ENCODE assay signal across 20 cellular contexts in the genomic region with DNA sequence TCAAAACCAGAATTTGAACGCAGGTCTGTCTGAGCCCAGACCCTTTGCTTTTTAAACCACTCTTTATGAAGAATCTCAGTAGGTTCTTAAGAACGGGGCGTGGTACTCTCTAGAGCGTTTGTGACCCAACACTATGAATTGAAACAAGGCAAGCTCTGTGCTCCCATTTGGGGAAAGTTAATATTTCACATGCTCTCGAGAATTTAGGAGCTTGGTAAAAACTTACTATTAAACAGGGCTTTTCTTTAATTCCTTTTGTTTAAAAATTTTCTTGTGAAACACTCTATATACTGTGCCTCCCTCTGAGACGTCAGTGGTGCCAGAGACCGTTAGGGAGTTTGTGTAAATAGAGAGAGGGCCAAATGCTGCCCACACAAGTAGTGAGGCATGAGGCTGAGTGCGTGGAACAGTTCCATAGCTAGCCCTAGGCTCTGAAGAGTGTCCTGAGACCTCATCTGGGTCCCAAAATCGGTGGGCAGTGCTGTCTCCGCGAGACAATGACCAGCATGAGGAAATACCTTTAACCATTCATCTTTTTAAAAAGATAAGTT.
DNase-seq lines count a peak whose midpoint lies in the region; ATAC-seq and TF ChIP-seq lines count a peak whose summit lies in the region.
"Had no signal": no experiment of that assay in that cellular context is flagged by ENCODE, and none has a peak within 500 bp of the region (broad histone marks: within the 10 kb centered on the region; RNA-seq: fewer than 3 reads in every experiment).

No MANE protein-coding gene starts in this region.

- H3K4me1 Mint-ChIP-seq in GM23338 (peaks cover 86% of the 10 kb centered on the region), mesothelial cell of epicardium (peaks cover 84% of the 10 kb centered on the region)
- H3K4me1 Mint-ChIP-seq: CD8-positive, alpha-beta memory T cell had no signal

- H3K4me3 ChIP-seq in GM23338 (no peak overlapping the region), coronary artery (peak overlapping the region; percentile 27), tibial artery (peak overlapping the region; percentile 8 to 27), suprapubic skin (no peak overlapping the region), right lobe of liver (no peak overlapping the region)
- H3K4me3 ChIP-seq: GM12878, Peyer's patch, prostate gland, sigmoid colon had no signal

- WGBS in suprapubic skin: 78% methylated on average over 11 of the region's 11 CpGs
- WGBS in right lobe of liver (ENCODE audit: insufficient coverage, low coverage, low lambda C conversion rate, missing lambda C conversion rate): 54% methylated on average over 10 of the region's 11 CpGs

- H2AFZ ChIP-seq in GM23338: no peak overlapping the region

- H3K27ac Mint-ChIP-seq in GM23338: peak overlapping the region; percentile 56; the same call in 1 of the 2 replicates
- peak overlapping the region; percentile 84 for H3K27ac Mint-ChIP-seq in mesothelial cell of epicardium
- H3K27ac Mint-ChIP-seq: activated CD8-positive, alpha-beta T cell treated with anti-CD3 and anti-CD28 coated beads, Interleukin-2, amount 10 ng/mL, durations not matched to agents 7 days and 5 days; CD8-positive, alpha-beta memory T cell had no signal

- no peak for DNase-seq in GM23338 (ENCODE audit: low spot score)
- no peak for DNase-seq in coronary artery (ENCODE audit: low spot score)
- no peak for DNase-seq in mesothelial cell of epicardium (ENCODE audit: low spot score in 2 of 2, unreplicated experiment in 2 of 2)
- DNase-seq in tibial artery: peak in 1 of 2 donors; percentile 79
- no peak for DNase-seq in suprapubic skin (ENCODE audit: low spot score in 2 of 2)
- no peak for DNase-seq in NCI-H1417 treated with DMSO at 0.1 percent for 48 hours (lab: John Stamatoyannopoulos, UW)
- no peak for DNase-seq in right lobe of liver
- DNase-seq: CD8-positive, alpha-beta memory T cell; DMS153; Kasumi-1; MV-4-11; NCI-H1436 treated with DMSO at 0.1 percent for 48 hours; Peyer's patch; sigmoid colon; stimulated activated CD4-positive, alpha-beta T cell treated with anti-CD3 and anti-CD28 coated beads, Interleukin-4, amount 100 ng/mL, for 24 hours; SW 1271 had no signal

- H3K36me3 Mint-ChIP-seq in GM23338 (ENCODE audit: low read depth) (no peaks in the 10 kb centered on the region), mesothelial cell of epicardium (no peaks in the 10 kb centered on the region)
- H3K36me3 Mint-ChIP-seq: CD8-positive, alpha-beta memory T cell had no signal

- H3K27me3 ChIP-seq in GM23338 (ENCODE audit: insufficient read depth) (no peaks in the 10 kb centered on the region), tibial artery (no peaks in the 10 kb centered on the region), suprapubic skin (no peaks in the 10 kb centered on the region), right lobe of liver (no peaks in the 10 kb centered on the region)
- H3K27me3 ChIP-seq: Peyer's patch, sigmoid colon had no signal

- intact Hi-C loops in tibial artery (cut with DNase I; ENCODE audit: low total_unique reads): loop anchor here (10.0 kb wide), 2 partner anchors 144 to 224 kb away; a partner anchor contains a TSS
- intact Hi-C loops in right lobe of liver (cut with DNase I): no loop called here

- peaks cover 9% of the 10 kb centered on the region for H4K20me1 ChIP-seq in GM23338 (replicated peaks; ENCODE audit: insufficient read depth)

- H3F3A ChIP-seq in GM23338 (replicated peaks; ENCODE audit: low read depth): no peaks in the 10 kb centered on the region

- ATAC-seq in GM23338: no peak
- ATAC-seq in right lobe of liver: no peak
- ATAC-seq in GM21390 (IDR thresholded peaks at IDR 0.05; ENCODE audit: unreplicated experiment): no peak
- ATAC-seq: activated CD8-positive, alpha-beta T cell treated with anti-CD3 and anti-CD28 coated beads, Interleukin-2, amount 10 ng/mL, durations not matched to agents 7 days and 5 days had no signal

- no peak overlapping the region for H3K4me2 ChIP-seq in GM23338

- H3K9me3 Mint-ChIP-seq in GM23338 (no peaks in the 10 kb centered on the region), mesothelial cell of epicardium (no peaks in the 10 kb centered on the region)
- H3K9me3 Mint-ChIP-seq: CD8-positive, alpha-beta memory T cell had no signal

- no peak for TF ChIP-seq POLR2A in suprapubic skin (IDR thresholded peaks at IDR 0.05)
- no peak for TF ChIP-seq POLR2A in right lobe of liver (IDR thresholded peaks at IDR 0.05)

- H3K9me2 ChIP-seq in GM23338 (ENCODE audit: insufficient read depth): no peaks in the 10 kb centered on the region

- peaks cover 61% of the 10 kb centered on the region for H3K4me1 ChIP-seq in GM23338 (ENCODE audit: insufficient read depth)
- peaks cover 0 to 92% (median 39%) of the 10 kb centered on the region in 4 donors for H3K4me1 ChIP-seq in tibial artery
- peaks cover 9% of the 10 kb centered on the region for H3K4me1 ChIP-seq in suprapubic skin
- H3K4me1 ChIP-seq in right lobe of liver: no peaks in the 10 kb centered on the region

- no peaks in the 10 kb centered on the region for H3K9me3 ChIP-seq in tibial artery
- no peaks in the 10 kb centered on the region for H3K9me3 ChIP-seq in suprapubic skin
- no peaks in the 10 kb centered on the region for H3K9me3 ChIP-seq in right lobe of liver
- H3K9me3 ChIP-seq: Peyer's patch, prostate gland, sigmoid colon had no signal

- H3K27me3 Mint-ChIP-seq in GM23338 (ENCODE audit: insufficient read depth, low read depth, poor library complexity) (peaks cover 4% of the 10 kb centered on the region), mesothelial cell of epicardium (ENCODE audit: low read depth) (no peaks in the 10 kb centered on the region)

- peaks cover 96% of the 10 kb centered on the region for H3K79me2 ChIP-seq in GM23338 (replicated peaks; ENCODE audit: insufficient read depth)

- no peak overlapping the region for H3K4me3 Mint-ChIP-seq in GM23338
- no peak overlapping the region for H3K4me3 Mint-ChIP-seq in mesothelial cell of epicardium
- H3K4me3 Mint-ChIP-seq: activated CD8-positive, alpha-beta T cell treated with anti-CD3 and anti-CD28 coated beads, Interleukin-2, amount 10 ng/mL, durations not matched to agents 7 days and 5 days; CD8-positive, alpha-beta memory T cell had no signal

- H3K36me3 ChIP-seq in GM23338 (ENCODE audit: insufficient read depth) (no peaks in the 10 kb centered on the region), tibial artery (no peaks in the 10 kb centered on the region), suprapubic skin (no peaks in the 10 kb centered on the region), right lobe of liver (no peaks in the 10 kb centered on the region)
- H3K36me3 ChIP-seq: Peyer's patch, prostate gland, sigmoid colon had no signal

- H3K27ac ChIP-seq in GM23338 (ENCODE audit: low read depth): no peak overlapping the region
- peak overlapping the region; percentile 55 to 77 for H3K27ac ChIP-seq in coronary artery
- H3K27ac ChIP-seq in tibial artery: peak overlapping the region; percentile 66 to 76
- no peak overlapping the region for H3K27ac ChIP-seq in suprapubic skin
- no peak overlapping the region for H3K27ac ChIP-seq in right lobe of liver
- H3K27ac ChIP-seq: Peyer's patch, prostate gland, sigmoid colon had no signal

- TF ChIP-seq CTCF in GM23338 (conservative IDR thresholded peaks at IDR 0.05; ENCODE audit: low read depth in 2 of 2) (no peak), coronary artery (IDR thresholded peaks at IDR 0.05) (no peak), mesothelial cell of epicardium (IDR thresholded peaks at IDR 0.05; ENCODE audit: unreplicated experiment) (no peak), tibial artery (IDR thresholded peaks at IDR 0.05) (no peak), suprapubic skin (IDR thresholded peaks at IDR 0.05) (no peak), right lobe of liver (IDR thresholded peaks at IDR 0.05) (no peak)

- TF ChIP-seq EP300 in suprapubic skin (IDR thresholded peaks at IDR 0.05): no peak

TF ChIP-seq in GM23338, 12 proteins besides CTCF, POLR2A, EP300 and RAD21 (continues in another document):
- TF ChIP-seq NANOG (IDR thresholded peaks at IDR 0.05; ENCODE audit: borderline replicate concordance) (no peak), STAT1 (IDR thresholded peaks at IDR 0.05; ENCODE audit: unreplicated experiment) (no peak), ZNF114 (CRISPR knock-in tag; IDR thresholded peaks at IDR 0.05) (no peak), EZH2phosphoT487 (IDR thresholded peaks at IDR 0.05; ENCODE audit: unreplicated experiment) (no peak), EZH2 (IDR thresholded peaks at IDR 0.05; ENCODE audit: low read depth, unreplicated experiment) (no peak), JUNB (IDR thresholded peaks at IDR 0.05; ENCODE audit: unreplicated experiment) (no peak), ZNF331 (CRISPR knock-in tag; IDR thresholded peaks at IDR 0.05; ENCODE audit: low read depth) (no peak), CREB1 (CRISPR knock-in tag; IDR thresholded peaks at IDR 0.05; ENCODE audit: low read depth) (no peak), POLR2AphosphoS5 (IDR thresholded peaks at IDR 0.05; ENCODE audit: low read depth) (no peak)
- TF ChIP-seq, protein P1, sequence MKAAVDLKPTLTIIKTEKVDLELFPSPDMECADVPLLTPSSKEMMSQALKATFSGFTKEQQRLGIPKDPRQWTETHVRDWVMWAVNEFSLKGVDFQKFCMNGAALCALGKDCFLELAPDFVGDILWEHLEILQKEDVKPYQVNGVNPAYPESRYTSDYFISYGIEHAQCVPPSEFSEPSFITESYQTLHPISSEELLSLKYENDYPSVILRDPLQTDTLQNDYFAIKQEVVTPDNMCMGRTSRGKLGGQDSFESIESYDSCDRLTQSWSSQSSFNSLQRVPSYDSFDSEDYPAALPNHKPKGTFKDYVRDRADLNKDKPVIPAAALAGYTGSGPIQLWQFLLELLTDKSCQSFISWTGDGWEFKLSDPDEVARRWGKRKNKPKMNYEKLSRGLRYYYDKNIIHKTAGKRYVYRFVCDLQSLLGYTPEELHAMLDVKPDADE (IDR thresholded peaks at IDR 0.05): no peak

Comparison
In these comparisons a context has a peak if more than half of its experiments do, and no peak if none do; other contexts are left out.
1. H3K27ac ChIP-seq: peak in coronary artery (2 of 2) and tibial artery (2 of 2); none in GM23338 (single experiment), suprapubic skin (single experiment) and right lobe of liver (0 of 3).
2. H3K4me3 ChIP-seq: peak in coronary artery (single experiment) and tibial artery (2 of 2); none in GM23338 (single experiment), suprapubic skin (single experiment) and right lobe of liver (0 of 3).